Comparison of ENCODE assay signal across 34 cellular contexts in the genomic region with DNA sequence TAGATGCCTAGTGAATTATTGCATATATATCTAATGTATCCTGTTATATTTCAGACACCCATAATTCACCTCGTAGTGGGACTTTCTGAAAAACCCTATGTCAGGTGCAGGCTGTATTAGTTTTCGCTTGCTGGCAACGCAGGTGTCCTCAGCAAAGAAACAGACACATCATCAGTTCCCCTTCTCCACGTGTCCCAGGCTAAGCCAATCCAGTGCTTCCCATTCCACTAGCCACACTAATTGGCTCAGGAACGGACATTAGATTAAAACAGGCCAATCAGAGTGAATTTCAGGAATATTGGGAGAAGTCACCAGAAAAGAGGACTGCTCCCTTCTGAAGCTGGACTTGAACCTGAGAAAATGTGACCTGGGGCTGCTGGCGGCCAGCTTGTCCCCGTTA.
"Had no signal": no experiment of that assay in that cellular context is flagged by ENCODE, and none has a peak within 500 bp of the region (broad histone marks: within the 10 kb centered on the region; RNA-seq: fewer than 3 reads in every experiment).

No MANE protein-coding gene starts in this region.

- DNase-seq: activated CD4-positive, alpha-beta memory T cell treated with anti-CD3 and anti-CD28 coated beads for 36 hours; activated CD4-positive, alpha-beta T cell treated with anti-CD3 and anti-CD28 coated beads for 36 hours; activated CD4-positive, alpha-beta T cell treated with anti-CD3 and anti-CD28 coated beads, Interleukin-2, amount 10 ng/mL, durations not matched to agents 24 days and 14 days; activated CD4-positive, CD25-positive, alpha-beta regulatory T cell; activated CD4-positive, CD25-positive, alpha-beta regulatory T cell treated with anti-CD3 and anti-CD28 coated beads, Interleukin-2, amount 50 U/mL, for 72 hours; activated CD8-positive, alpha-beta memory T cell treated with anti-CD3 and anti-CD28 coated beads, Interleukin-2, amount 10 ng/mL, durations not matched to agents 7 days and 5 days; activated CD8-positive, alpha-beta memory T cell treated with anti-CD3 and anti-CD28 coated beads, Interleukin-2, amount 50 U/mL, for 4 hours; activated CD8-positive, alpha-beta T cell treated with anti-CD3 and anti-CD28 coated beads, Interleukin-2, amount 10 ng/mL, durations not matched to agents 7 days and 5 days; activated gamma-delta T cell treated with Interleukin-2 at 50 U/mL for 16 hours; activated naive CD4-positive, alpha-beta T cell treated with anti-CD3 and anti-CD28 coated beads, Interleukin-2, amount 50 U/mL, for 16 hours; activated naive CD4-positive, alpha-beta T cell treated with Interleukin-2 at 50 U/mL for 16 hours; activated T-cell treated with anti-CD3 and anti-CD28 coated beads, Interleukin-2, amount 50 U/mL, for 1 hour; activated T-cell treated with anti-CD3 and anti-CD28 coated beads, Interleukin-2, amount 50 U/mL, for 48 hours; amniotic stem cell; anterior cingulate cortex; brain microvascular endothelial cell; dorsolateral prefrontal cortex; effector memory CD4-positive, alpha-beta T cell; endodermal cell; erythroblast; foreskin keratinocyte; gastrocnemius medialis; glutamatergic neuron; heart left ventricle; T-helper 2 cell had no signal

- H3K36me3 ChIP-seq: brain microvascular endothelial cell, esophagus muscularis mucosa, gastrocnemius medialis, heart left ventricle had no signal

- H3K27ac Mint-ChIP-seq: activated CD4-positive, alpha-beta memory T cell treated with anti-CD3 and anti-CD28 coated beads for 36 hours; activated CD4-positive, alpha-beta T cell treated with anti-CD3 and anti-CD28 coated beads for 36 hours; activated CD4-positive, alpha-beta T cell treated with anti-CD3 and anti-CD28 coated beads, Interleukin-2, amount 10 ng/mL, durations not matched to agents 24 days and 14 days; activated CD8-positive, alpha-beta memory T cell treated with anti-CD3 and anti-CD28 coated beads, Interleukin-2, amount 10 ng/mL, durations not matched to agents 7 days and 5 days; activated CD8-positive, alpha-beta T cell treated with anti-CD3 and anti-CD28 coated beads, Interleukin-2, amount 10 ng/mL, durations not matched to agents 7 days and 5 days; activated naive CD8-positive, alpha-beta T cell; activated T-helper 1 cell treated with anti-CD3 and anti-CD28 coated beads, Interleukin-12 subunit alpha, Interleukin-12 subunit beta, Interleukin-2, Interleukin-4 antibody, amounts not matched to agents 30 ng/mL and 10 ng/mL and 1 ng/mL, durations not matched to agents 14 hours and 24 hours and 36 hours; activated T-helper 2 cell treated with anti-CD3 and anti-CD28 coated beads, Interferon-gamma antibody, Interleukin-2, Interleukin-4, amounts not matched to agents 10 μg/mL and 5 μg/mL and 100 μg/mL, durations not matched to agents 14 hours and 24 hours and 36 hours; dendritic cell treated with granulocyte-macrophage colony-stimulating factor and Interleukin-4, amounts not matched to agents 40 ng/mL and 50 ng/mL, for 4 days; endodermal cell had no signal

- H3K9me3 ChIP-seq: esophagus muscularis mucosa, gastrocnemius medialis, heart left ventricle had no signal

- H3K4me3 ChIP-seq: coronary artery, dorsolateral prefrontal cortex, esophagus muscularis mucosa, gastrocnemius medialis, heart left ventricle had no signal

- ATAC-seq: activated CD4-positive, alpha-beta T cell treated with anti-CD3 and anti-CD28 coated beads for 36 hours; activated CD8-positive, alpha-beta memory T cell treated with anti-CD3 and anti-CD28 coated beads, Interleukin-2, amount 10 ng/mL, durations not matched to agents 7 days and 5 days; activated CD8-positive, alpha-beta T cell treated with anti-CD3 and anti-CD28 coated beads, Interleukin-2, amount 10 ng/mL, durations not matched to agents 7 days and 5 days; foreskin keratinocyte; gastrocnemius medialis; heart left ventricle had no signal

- H3K27ac ChIP-seq: brain microvascular endothelial cell, coronary artery, dorsolateral prefrontal cortex, esophagus muscularis mucosa, foreskin keratinocyte, gastrocnemius medialis, heart left ventricle had no signal

- FAIRE-seq: astrocyte, bronchial epithelial cell had no signal

- H3K4me3 Mint-ChIP-seq: activated CD4-positive, alpha-beta memory T cell treated with anti-CD3 and anti-CD28 coated beads for 36 hours; activated CD4-positive, alpha-beta T cell treated with anti-CD3 and anti-CD28 coated beads for 36 hours; activated CD4-positive, alpha-beta T cell treated with anti-CD3 and anti-CD28 coated beads, Interleukin-2, amount 10 ng/mL, durations not matched to agents 24 days and 14 days; activated CD8-positive, alpha-beta memory T cell treated with anti-CD3 and anti-CD28 coated beads, Interleukin-2, amount 10 ng/mL, durations not matched to agents 7 days and 5 days; activated CD8-positive, alpha-beta T cell treated with anti-CD3 and anti-CD28 coated beads, Interleukin-2, amount 10 ng/mL, durations not matched to agents 7 days and 5 days; activated naive CD8-positive, alpha-beta T cell; activated T-helper 1 cell treated with anti-CD3 and anti-CD28 coated beads, Interleukin-12 subunit alpha, Interleukin-12 subunit beta, Interleukin-2, Interleukin-4 antibody, amounts not matched to agents 30 ng/mL and 10 ng/mL and 1 ng/mL, durations not matched to agents 14 hours and 24 hours and 36 hours; central memory CD8-positive, alpha-beta T cell; dendritic cell treated with granulocyte-macrophage colony-stimulating factor and Interleukin-4, amounts not matched to agents 40 ng/mL and 50 ng/mL, for 4 days; endodermal cell had no signal

- H3K4me1 Mint-ChIP-seq: activated CD4-positive, alpha-beta T cell treated with anti-CD3 and anti-CD28 coated beads for 36 hours; activated CD8-positive, alpha-beta memory T cell treated with anti-CD3 and anti-CD28 coated beads, Interleukin-2, amount 10 ng/mL, durations not matched to agents 7 days and 5 days; central memory CD8-positive, alpha-beta T cell; endodermal cell had no signal

- H3K4me1 ChIP-seq: foreskin keratinocyte, gastrocnemius medialis had no signal

- H3K9me3 Mint-ChIP-seq: activated CD4-positive, alpha-beta memory T cell treated with anti-CD3 and anti-CD28 coated beads for 36 hours; activated CD4-positive, alpha-beta T cell treated with anti-CD3 and anti-CD28 coated beads, Interleukin-2, amount 10 ng/mL, durations not matched to agents 24 days and 14 days; activated T-helper 1 cell treated with anti-CD3 and anti-CD28 coated beads, Interleukin-12 subunit alpha, Interleukin-12 subunit beta, Interleukin-2, Interleukin-4 antibody, amounts not matched to agents 30 ng/mL and 10 ng/mL and 1 ng/mL, durations not matched to agents 14 hours and 24 hours and 36 hours; activated T-helper 2 cell treated with anti-CD3 and anti-CD28 coated beads, Interferon-gamma antibody, Interleukin-2, Interleukin-4, amounts not matched to agents 10 μg/mL and 5 μg/mL and 100 μg/mL, durations not matched to agents 14 hours and 24 hours and 36 hours; central memory CD8-positive, alpha-beta T cell; dendritic cell treated with granulocyte-macrophage colony-stimulating factor and Interleukin-4, amounts not matched to agents 40 ng/mL and 50 ng/mL, for 4 days; endodermal cell had no signal

- H3K36me3 Mint-ChIP-seq: activated CD4-positive, alpha-beta memory T cell treated with anti-CD3 and anti-CD28 coated beads for 36 hours; activated CD8-positive, alpha-beta memory T cell treated with anti-CD3 and anti-CD28 coated beads, Interleukin-2, amount 10 ng/mL, durations not matched to agents 7 days and 5 days; activated naive CD8-positive, alpha-beta T cell had no signal
